9 cellular contexts compared by ENCODE assay signal in the genomic region with DNA sequence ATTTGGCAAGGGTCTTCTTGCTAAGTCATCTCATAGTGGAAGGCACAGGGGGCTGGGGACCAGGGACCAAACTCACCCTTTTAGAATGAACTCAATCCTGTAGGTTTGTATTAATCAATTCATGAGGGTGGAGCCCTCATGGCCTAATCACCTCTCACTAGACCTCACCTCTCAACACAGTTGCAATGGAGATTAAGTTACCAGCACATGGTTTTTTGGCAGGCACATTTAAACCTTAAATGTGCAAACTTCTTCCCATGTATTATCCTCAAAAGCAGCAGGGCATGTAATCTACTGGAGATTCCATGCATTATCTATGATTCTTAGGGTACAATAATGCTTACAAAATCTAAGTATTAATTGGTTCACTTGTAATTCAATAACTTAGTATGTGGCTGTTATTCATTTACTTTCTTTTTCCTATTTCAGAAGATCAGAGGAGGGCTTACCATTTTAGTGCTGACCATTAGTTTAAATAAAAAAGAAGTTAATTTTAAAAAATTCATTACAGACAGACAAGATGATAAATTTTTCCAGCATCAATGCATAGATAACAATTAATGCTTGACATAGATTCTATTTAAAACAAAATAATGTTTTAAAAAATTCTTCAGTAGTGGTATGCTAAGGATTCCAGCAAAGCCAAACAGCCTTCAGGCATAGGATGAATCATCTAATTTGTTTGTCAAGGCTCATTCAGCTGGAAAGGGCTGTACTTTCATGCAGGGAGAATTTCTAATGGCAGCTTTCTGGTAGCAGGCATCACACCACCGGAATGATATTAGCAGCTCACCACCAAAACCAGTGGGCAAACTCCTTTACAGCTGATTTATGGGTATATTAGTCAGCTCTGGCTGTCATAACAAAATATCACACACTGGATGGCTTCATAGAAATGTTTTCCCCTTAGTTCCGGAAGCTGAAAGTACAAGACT.
DNase-seq lines count a peak whose midpoint lies in the region; ATAC-seq and TF ChIP-seq lines count a peak whose summit lies in the region.
"Had no signal": no experiment of that assay in that cellular context is flagged by ENCODE, and none has a peak within 500 bp of the region (broad histone marks: within the 10 kb centered on the region; RNA-seq: fewer than 3 reads in every experiment).

No MANE protein-coding gene starts in this region.

- peak overlapping the region; percentile 56 for H3K27ac ChIP-seq in epithelial cell of prostate
- no peak overlapping the region for H3K27ac ChIP-seq in psoas muscle

- TF ChIP-seq CTCF in psoas muscle (IDR thresholded peaks at IDR 0.05): no peak

- no peaks in the 10 kb centered on the region for H3K9me3 ChIP-seq in psoas muscle

- H3K27me3 ChIP-seq in psoas muscle (ENCODE audit: insufficient read depth in 3 of 3, low read length in 2 of 3): no peaks in the 10 kb centered on the region

- H3K36me3 ChIP-seq in psoas muscle (ENCODE audit: insufficient read depth in 1 of 2, low read depth in 1 of 2): no peaks in the 10 kb centered on the region

- intact Hi-C loops in psoas muscle (cut with DNase I): no loop called here

- H3K4me3 ChIP-seq in psoas muscle: no peak overlapping the region

- DNase-seq in GM04503 (ENCODE audit: low read depth) (peak; percentile 84), NCI-H460 (ENCODE audit: extremely low read depth, low read depth) (peak; percentile 82), epithelial cell of prostate (ENCODE audit: low read depth, low spot score) (peak; percentile 82), psoas muscle (no peak), T-helper 2 cell (no peak)
- DNase-seq: NCI-H524 had no signal

- ATAC-seq in psoas muscle (peak; percentile 40 to 69 (median 46)), HG03457 (IDR thresholded peaks at IDR 0.05; ENCODE audit: unreplicated experiment) (no peak), HG02623 (IDR thresholded peaks at IDR 0.05; ENCODE audit: unreplicated experiment) (no peak), GM19035 (IDR thresholded peaks at IDR 0.05; ENCODE audit: unreplicated experiment) (no peak)

- no peaks in the 10 kb centered on the region for H3K4me1 ChIP-seq in psoas muscle

- WGBS in psoas muscle, 3 donors: 60 to 84% (median 72%) methylated on average over 2 of the region's 2 CpGs

Comparison
In these comparisons a context has a peak if more than half of its experiments do, and no peak if none do; other contexts are left out.
1. DNase-seq: peak in GM04503 (single experiment), NCI-H460 (single experiment) and epithelial cell of prostate (single experiment); none in psoas muscle (0 of 2) and T-helper 2 cell (0 of 5).
2. ATAC-seq: peak in psoas muscle (4 of 4); none in HG03457 (single experiment), HG02623 (single experiment) and GM19035 (single experiment).